1 cellular context compared by ENCODE assay signal in the genomic region with DNA sequence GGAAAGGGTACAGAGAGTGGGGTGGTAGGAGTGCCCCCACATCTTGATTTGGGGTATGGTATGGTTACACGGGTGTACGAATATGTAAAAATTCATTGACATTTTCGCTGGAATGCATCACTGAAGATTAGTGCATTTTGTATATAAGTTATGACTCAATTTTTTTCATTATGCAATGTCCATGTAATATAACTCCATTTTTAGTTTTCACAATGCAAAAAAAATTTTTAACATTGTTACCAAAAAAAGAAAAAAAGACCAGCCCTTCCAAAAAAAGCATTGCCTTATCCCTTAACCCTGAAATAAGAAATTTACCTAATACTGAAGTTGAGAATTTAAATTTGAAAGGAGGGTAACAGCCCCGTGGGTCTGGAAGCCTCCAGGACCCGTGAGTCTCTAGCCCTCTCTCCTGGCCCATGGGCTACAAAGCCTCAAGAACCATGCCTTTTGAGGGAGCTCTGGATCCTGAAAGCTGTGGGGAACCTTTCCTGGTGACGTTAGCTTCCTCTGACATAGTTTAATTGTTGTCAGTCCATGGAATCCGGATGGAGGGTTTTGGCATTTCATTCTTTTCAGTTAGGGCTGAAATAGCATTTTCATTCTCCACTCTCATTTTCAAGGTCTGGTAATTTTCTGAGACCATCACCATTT.
TF ChIP-seq lines count a peak whose summit lies in the region.

No MANE protein-coding gene starts in this region.

TF ChIP-seq in GM23338, 12 proteins besides CTCF, POLR2A, EP300 and RAD21 (continued from another document):
- TF ChIP-seq, protein P1, sequence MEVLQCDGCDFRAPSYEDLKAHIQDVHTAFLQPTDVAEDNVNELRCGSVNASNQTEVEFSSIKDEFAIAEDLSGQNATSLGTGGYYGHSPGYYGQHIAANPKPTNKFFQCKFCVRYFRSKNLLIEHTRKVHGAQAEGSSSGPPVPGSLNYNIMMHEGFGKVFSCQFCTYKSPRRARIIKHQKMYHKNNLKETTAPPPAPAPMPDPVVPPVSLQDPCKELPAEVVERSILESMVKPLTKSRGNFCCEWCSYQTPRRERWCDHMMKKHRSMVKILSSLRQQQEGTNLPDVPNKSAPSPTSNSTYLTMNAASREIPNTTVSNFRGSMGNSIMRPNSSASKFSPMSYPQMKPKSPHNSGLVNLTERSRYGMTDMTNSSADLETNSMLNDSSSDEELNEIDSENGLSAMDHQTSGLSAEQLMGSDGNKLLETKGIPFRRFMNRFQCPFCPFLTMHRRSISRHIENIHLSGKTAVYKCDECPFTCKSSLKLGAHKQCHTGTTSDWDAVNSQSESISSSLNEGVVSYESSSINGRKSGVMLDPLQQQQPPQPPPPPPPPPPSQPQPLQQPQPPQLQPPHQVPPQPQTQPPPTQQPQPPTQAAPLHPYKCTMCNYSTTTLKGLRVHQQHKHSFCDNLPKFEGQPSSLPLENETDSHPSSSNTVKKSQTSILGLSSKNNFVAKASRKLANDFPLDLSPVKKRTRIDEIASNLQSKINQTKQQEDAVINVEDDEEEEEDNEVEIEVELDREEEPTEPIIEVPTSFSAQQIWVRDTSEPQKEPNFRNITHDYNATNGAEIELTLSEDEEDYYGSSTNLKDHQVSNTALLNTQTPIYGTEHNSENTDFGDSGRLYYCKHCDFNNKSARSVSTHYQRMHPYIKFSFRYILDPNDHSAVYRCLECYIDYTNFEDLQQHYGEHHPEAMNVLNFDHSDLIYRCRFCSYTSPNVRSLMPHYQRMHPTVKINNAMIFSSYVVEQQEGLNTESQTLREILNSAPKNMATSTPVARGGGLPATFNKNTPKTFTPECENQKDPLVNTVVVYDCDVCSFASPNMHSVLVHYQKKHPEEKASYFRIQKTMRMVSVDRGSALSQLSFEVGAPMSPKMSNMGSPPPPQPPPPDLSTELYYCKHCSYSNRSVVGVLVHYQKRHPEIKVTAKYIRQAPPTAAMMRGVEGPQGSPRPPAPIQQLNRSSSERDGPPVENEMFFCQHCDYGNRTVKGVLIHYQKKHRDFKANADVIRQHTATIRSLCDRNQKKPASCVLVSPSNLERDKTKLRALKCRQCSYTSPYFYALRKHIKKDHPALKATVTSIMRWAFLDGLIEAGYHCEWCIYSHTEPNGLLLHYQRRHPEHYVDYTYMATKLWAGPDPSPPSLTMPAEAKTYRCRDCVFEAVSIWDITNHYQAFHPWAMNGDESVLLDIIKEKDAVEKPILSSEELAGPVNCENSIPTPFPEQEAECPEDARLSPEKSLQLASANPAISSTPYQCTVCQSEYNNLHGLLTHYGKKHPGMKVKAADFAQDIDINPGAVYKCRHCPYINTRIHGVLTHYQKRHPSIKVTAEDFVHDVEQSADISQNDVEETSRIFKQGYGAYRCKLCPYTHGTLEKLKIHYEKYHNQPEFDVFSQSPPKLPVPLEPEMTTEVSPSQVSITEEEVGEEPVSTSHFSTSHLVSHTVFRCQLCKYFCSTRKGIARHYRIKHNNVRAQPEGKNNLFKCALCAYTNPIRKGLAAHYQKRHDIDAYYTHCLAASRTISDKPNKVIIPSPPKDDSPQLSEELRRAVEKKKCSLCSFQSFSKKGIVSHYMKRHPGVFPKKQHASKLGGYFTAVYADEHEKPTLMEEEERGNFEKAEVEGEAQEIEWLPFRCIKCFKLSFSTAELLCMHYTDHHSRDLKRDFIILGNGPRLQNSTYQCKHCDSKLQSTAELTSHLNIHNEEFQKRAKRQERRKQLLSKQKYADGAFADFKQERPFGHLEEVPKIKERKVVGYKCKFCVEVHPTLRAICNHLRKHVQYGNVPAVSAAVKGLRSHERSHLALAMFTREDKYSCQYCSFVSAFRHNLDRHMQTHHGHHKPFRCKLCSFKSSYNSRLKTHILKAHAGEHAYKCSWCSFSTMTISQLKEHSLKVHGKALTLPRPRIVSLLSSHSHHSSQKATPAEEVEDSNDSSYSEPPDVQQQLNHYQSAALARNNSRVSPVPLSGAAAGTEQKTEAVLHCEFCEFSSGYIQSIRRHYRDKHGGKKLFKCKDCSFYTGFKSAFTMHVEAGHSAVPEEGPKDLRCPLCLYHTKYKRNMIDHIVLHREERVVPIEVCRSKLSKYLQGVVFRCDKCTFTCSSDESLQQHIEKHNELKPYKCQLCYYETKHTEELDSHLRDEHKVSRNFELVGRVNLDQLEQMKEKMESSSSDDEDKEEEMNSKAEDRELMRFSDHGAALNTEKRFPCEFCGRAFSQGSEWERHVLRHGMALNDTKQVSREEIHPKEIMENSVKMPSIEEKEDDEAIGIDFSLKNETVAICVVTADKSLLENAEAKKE (CRISPR knock-in tag; IDR thresholded peaks at IDR 0.05) = 0 out of 2 replicates have a peak, but pooled peaks have one; percentile 64
TF ChIP-seq in GM23338: peak in this region for 1.
